ENCODE assay signal across 8 cellular contexts in the genomic region with DNA sequence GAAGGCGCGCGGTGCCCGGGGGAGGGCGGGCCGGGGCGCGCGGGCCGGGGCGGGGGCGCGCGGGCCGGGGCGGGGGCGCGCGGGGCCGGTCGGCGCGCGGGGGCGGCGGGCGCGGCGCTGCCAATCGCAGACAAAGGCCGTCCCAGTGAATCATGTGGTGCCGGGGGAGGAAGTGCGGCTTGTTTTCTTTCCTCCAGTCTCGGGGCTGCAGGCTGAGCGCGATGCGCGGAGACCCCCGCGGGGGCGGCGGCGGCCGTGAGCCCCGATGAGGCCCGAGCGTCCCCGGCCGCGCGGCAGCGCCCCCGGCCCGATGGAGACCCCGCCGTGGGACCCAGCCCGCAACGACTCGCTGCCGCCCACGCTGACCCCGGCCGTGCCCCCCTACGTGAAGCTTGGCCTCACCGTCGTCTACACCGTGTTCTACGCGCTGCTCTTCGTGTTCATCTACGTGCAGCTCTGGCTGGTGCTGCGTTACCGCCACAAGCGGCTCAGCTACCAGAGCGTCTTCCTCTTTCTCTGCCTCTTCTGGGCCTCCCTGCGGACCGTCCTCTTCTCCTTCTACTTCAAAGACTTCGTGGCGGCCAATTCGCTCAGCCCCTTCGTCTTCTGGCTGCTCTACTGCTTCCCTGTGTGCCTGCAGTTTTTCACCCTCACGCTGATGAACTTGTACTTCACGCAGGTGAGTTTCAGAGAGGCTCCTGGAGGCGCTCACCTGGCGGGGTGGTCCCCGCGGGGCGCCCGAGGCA. TPM values are rescaled to one million over a fixed set of nuclear protein-coding genes. Genes with fewer than 3 reads are reported as not detected.
DNase-seq lines count a peak whose midpoint lies in the region; ATAC-seq and TF ChIP-seq lines count a peak whose summit lies in the region.

Gene GPR137B, plus strand, starts transcription at position 182 of the 746 bp plus-strand sequence. Its CDS starts 84 bp downstream, at position 266.

- intact Hi-C loops in esophagus muscularis mucosa (cut with DNase I): no loop called here

- TF ChIP-seq CTCF in AG04450 (IDR thresholded peaks at IDR 0.05; ENCODE audit: low read depth, low read length): no peak
- no peak for TF ChIP-seq CTCF in esophagus muscularis mucosa (IDR thresholded peaks at IDR 0.05)

- CTCF ChIA-PET in AG04450 (lab: Charles Lee): no interaction called here

- H3K9ac ChIP-seq in NT2/D1 (ENCODE audit: insufficient read length, low read depth): peak within 1 kb of the TSS; percentile 87

- no peak for TF ChIP-seq POLR2A in esophagus muscularis mucosa (IDR thresholded peaks at IDR 0.05; ENCODE audit: low read depth)

- ATAC-seq in GM18858 (IDR thresholded peaks at IDR 0.05; ENCODE audit: unreplicated experiment): peak; percentile 63
- ATAC-seq in HG03064 (IDR thresholded peaks at IDR 0.05; ENCODE audit: low read depth, unreplicated experiment): peak; percentile 60

- WGBS in esophagus muscularis mucosa: under 1% methylated on average over 41 of the region's 89 CpGs

- no peak for TF ChIP-seq EP300 in esophagus muscularis mucosa (IDR thresholded peaks at IDR 0.05)

- peak within 1 kb of the TSS; percentile 52 for H3K27ac ChIP-seq in AG04450 (ENCODE audit: low read depth, low read length)
- peak within 1 kb of the TSS; percentile 60 to 67 (median 62) for H3K27ac ChIP-seq in esophagus muscularis mucosa (replicated peaks in 1 of 4)

- H3K36me3 ChIP-seq in NT2/D1 (ENCODE audit: insufficient read depth, insufficient read length, low read length) (no peaks in the 10 kb centered on the region), esophagus muscularis mucosa (no peaks in the 10 kb centered on the region)

- POLR2A ChIA-PET in AG04450 (lab: Yijun Ruan, JAX): interaction anchor here (0.6 kb wide), 1 partner anchor 25 kb away, joined by 3 read pairs; no protein-coding TSS in a partner anchor

- peaks cover 7% of the 10 kb centered on the region for H3K4me1 ChIP-seq in NT2/D1 (ENCODE audit: insufficient read depth, insufficient read length)
- peaks cover 28 to 54% (median 40%) of the 10 kb centered on the region in 4 donors for H3K4me1 ChIP-seq in esophagus muscularis mucosa

- DNase-seq in AG04450 (ENCODE audit: low read depth, low spot score) (no peak), NT2/D1 (ENCODE audit: low read depth, low spot score) (no peak), esophagus muscularis mucosa (ENCODE audit: extremely low spot score) (no peak), myocyte (ENCODE audit: low read depth) (peak; percentile 24)
- DNase-seq in activated T-cell treated with anti-CD3 and anti-CD28 coated beads, Interleukin-2, amount 50 U/mL, for 1 hour: peak; percentile 59
- DNase-seq in stimulated activated naive CD4-positive, alpha-beta T cell treated with Interleukin-2 at 50 U/mL for 16 hours (lab: John Stamatoyannopoulos, UW): peak; percentile 61

- H3K4me3 ChIP-seq in AG04450 (ENCODE audit: low read depth, low read length) (peak within 1 kb of the TSS; percentile 89), NT2/D1 (ENCODE audit: insufficient read length, low read depth) (peak within 1 kb of the TSS; percentile 82), esophagus muscularis mucosa (peak within 1 kb of the TSS; percentile 72 to 94 (median 76))

- H3K9me3 ChIP-seq in AG04450 (ENCODE audit: control insufficient read depth, insufficient read depth, low read length) (peaks cover 3% of the 10 kb centered on the region; the same call in 1 of the 2 replicates), NT2/D1 (ENCODE audit: insufficient read depth, low read length) (no peaks in the 10 kb centered on the region), esophagus muscularis mucosa (no peaks in the 10 kb centered on the region)

- H3K27me3 ChIP-seq in AG04450 (ENCODE audit: control insufficient read depth, insufficient read depth, low read length) (peaks cover 15% of the 10 kb centered on the region), NT2/D1 (ENCODE audit: insufficient read depth, insufficient read length) (peaks cover 71% of the 10 kb centered on the region), esophagus muscularis mucosa (peaks cover 0 to 29% (median 0%) of the 10 kb centered on the region in 4 donors)

RNA-seq across cellular contexts. Expression of gene GPR137B, which starts in this region (rescaled TPM):
- 14.3 and 15.7 TPM in 2 replicates for polyA plus RNA-seq in AG04450 (2011; rRNA removed)
- polyA minus RNA-seq in AG04450 (2011; rRNA and poly(A)+ RNA removed): 5.8 and 6.1 TPM in 2 replicates
- total RNA-seq in esophagus muscularis mucosa (10 to 100 TPM; 14.5 to 21.3 (median 15.7) TPM), myocyte (4.1 and 5.8 TPM in 2 replicates)
- polyA plus RNA-seq in myocyte (2012): 14.4 TPM

Comparison
In these comparisons a context has a peak if more than half of its experiments do, and no peak if none do; other contexts are left out.
1. DNase-seq: peak in activated T-cell treated with anti-CD3 and anti-CD28 coated beads, Interleukin-2, amount 50 U/mL, for 1 hour (single experiment), myocyte (single experiment) and stimulated activated naive CD4-positive, alpha-beta T cell treated with Interleukin-2 at 50 U/mL for 16 hours (single experiment); none in AG04450 (single experiment), NT2/D1 (single experiment) and esophagus muscularis mucosa (single experiment).
2. Peak in every context shown above with its lines, with median percentiles within 50 percentile points of each other: H3K4me3 ChIP-seq.